Comparison of ENCODE assay signal across 25 cellular contexts in genomic region chr10:123570898-123571515, GRCh38.
"Had no signal": no experiment of that assay in that cellular context is flagged by ENCODE, and none has a peak within 500 bp of the region (broad histone marks: within the 10 kb centered on the region; RNA-seq: fewer than 3 reads in every experiment).

No MANE protein-coding gene starts in this region.

- ATAC-seq: foreskin keratinocyte; gastroesophageal sphincter; left colon; left ventricle myocardium superior; lower lobe of right lung; natural killer cell; right lobe of liver; stimulated activated effector memory CD8-positive, alpha-beta T cell treated with anti-CD3 and anti-CD28 coated beads, Interleukin-12 subunit alpha, Interleukin-12 subunit beta, amount 100 ng/mL, for 72 hours had no signal

- H3K9me3 ChIP-seq: gastroesophageal sphincter, heart right ventricle, lower lobe of right lung, neutrophil, right lobe of liver, thyroid gland, vagina had no signal

- H3K27me3 ChIP-seq: right lobe of liver, thyroid gland, vagina had no signal

- H3K36me3 ChIP-seq: esophagus muscularis mucosa, gastroesophageal sphincter, heart right ventricle, lower lobe of right lung, neutrophil, right lobe of liver, stomach, thyroid gland, vagina had no signal

- H3K36me3 Mint-ChIP-seq: natural killer cell; stimulated activated effector memory CD8-positive, alpha-beta T cell treated with anti-CD3 and anti-CD28 coated beads, Interleukin-12 subunit alpha, Interleukin-12 subunit beta, amount 100 ng/mL, for 72 hours had no signal

- H3K4me1 Mint-ChIP-seq: natural killer cell; stimulated activated effector memory CD8-positive, alpha-beta T cell treated with anti-CD3 and anti-CD28 coated beads, Interleukin-12 subunit alpha, Interleukin-12 subunit beta, amount 100 ng/mL, for 72 hours had no signal

- H3K4me2 ChIP-seq: smooth muscle cell had no signal

- H3K9me3 Mint-ChIP-seq: dendritic cell treated with granulocyte-macrophage colony-stimulating factor and Interleukin-4, amounts not matched to agents 40 ng/mL and 50 ng/mL, for 4 days; natural killer cell; stimulated activated effector memory CD8-positive, alpha-beta T cell treated with anti-CD3 and anti-CD28 coated beads, Interleukin-12 subunit alpha, Interleukin-12 subunit beta, amount 100 ng/mL, for 72 hours had no signal

- H3K9ac ChIP-seq: parathyroid adenoma had no signal

- H3K27ac Mint-ChIP-seq: dendritic cell treated with granulocyte-macrophage colony-stimulating factor and Interleukin-4, amounts not matched to agents 40 ng/mL and 50 ng/mL, for 4 days; natural killer cell had no signal

- H3K4me3 Mint-ChIP-seq: dendritic cell treated with granulocyte-macrophage colony-stimulating factor and Interleukin-4, amounts not matched to agents 40 ng/mL and 50 ng/mL, for 4 days; natural killer cell; stimulated activated effector memory CD8-positive, alpha-beta T cell treated with anti-CD3 and anti-CD28 coated beads, Interleukin-12 subunit alpha, Interleukin-12 subunit beta, amount 100 ng/mL, for 72 hours had no signal

- H3K27ac ChIP-seq: esophagus muscularis mucosa, foreskin keratinocyte, gastroesophageal sphincter, heart right ventricle, lower lobe of right lung, neutrophil, parathyroid adenoma, right lobe of liver, stomach, thyroid gland, vagina had no signal

- H3K4me1 ChIP-seq: esophagus muscularis mucosa, foreskin keratinocyte, gastroesophageal sphincter, heart right ventricle, lower lobe of right lung, parathyroid adenoma, right lobe of liver, stomach, thyroid gland, vagina had no signal

- DNase-seq: effector CD8-positive, alpha-beta T cell; foreskin keratinocyte; heart right ventricle; hippocampal formation; kidney glomerular epithelial cell; left colon; left ventricle myocardium superior; lower lobe of right lung; natural killer cell; retina; right lobe of liver; stimulated activated CD4-positive, alpha-beta T cell treated with anti-CD3 and anti-CD28 coated beads, Interleukin-2, amount 100 ng/mL, for 24 hours; stimulated activated CD4-positive, alpha-beta T cell treated with anti-CD3 and anti-CD28 coated beads, Interleukin-4, amount 100 ng/mL, for 24 hours; stimulated activated naive CD4-positive, alpha-beta T cell treated with Interleukin-2 at 50 U/mL for 16 hours; stomach; thyroid gland; trophoblast cell had no signal

- H3K4me3 ChIP-seq: esophagus muscularis mucosa, gastroesophageal sphincter, heart right ventricle, lower lobe of right lung, right lobe of liver, smooth muscle cell, stomach, thyroid gland, vagina had no signal

- H2AFZ ChIP-seq: parathyroid adenoma had no signal

- H3K79me2 ChIP-seq: parathyroid adenoma had no signal
